In the genomic region with DNA sequence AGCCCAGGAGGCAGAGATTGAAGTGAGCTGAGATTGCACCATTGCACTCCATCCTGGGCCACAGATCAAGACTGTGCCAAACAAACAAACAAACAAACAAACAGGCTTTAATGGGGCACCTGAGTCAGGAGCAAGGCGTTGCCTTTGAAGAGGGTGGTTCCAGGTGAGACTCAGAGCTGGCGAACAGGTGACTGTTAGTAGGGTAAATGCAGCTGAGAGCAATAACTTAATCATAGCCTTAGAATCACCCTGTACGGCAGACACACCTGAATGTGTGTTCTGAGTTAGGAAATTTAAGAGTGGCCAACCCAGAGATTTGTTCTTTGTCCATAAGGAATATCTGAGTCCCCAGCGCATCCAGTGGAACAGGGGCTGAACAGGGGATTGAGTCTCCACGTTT, we compare ENCODE assay signal across 1 cellular context.
TF ChIP-seq lines count a peak whose summit lies in the region.

No MANE protein-coding gene starts in this region.

TF ChIP-seq in WTC11, 78 proteins besides CTCF, POLR2A, EP300 and RAD21 (continued from another document):
- TF ChIP-seq, protein P1, sequence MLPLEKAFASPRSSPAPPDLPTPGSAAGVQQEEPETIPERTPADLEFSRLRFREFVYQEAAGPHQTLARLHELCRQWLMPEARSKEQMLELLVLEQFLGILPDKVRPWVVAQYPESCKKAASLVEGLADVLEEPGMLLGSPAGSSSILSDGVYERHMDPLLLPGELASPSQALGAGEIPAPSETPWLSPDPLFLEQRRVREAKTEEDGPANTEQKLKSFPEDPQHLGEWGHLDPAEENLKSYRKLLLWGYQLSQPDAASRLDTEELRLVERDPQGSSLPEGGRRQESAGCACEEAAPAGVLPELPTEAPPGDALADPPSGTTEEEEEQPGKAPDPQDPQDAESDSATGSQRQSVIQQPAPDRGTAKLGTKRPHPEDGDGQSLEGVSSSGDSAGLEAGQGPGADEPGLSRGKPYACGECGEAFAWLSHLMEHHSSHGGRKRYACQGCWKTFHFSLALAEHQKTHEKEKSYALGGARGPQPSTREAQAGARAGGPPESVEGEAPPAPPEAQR (CRISPR knock-in tag; IDR thresholded peaks at IDR 0.05) = no peak
- TF ChIP-seq TEAD4 (CRISPR knock-in tag; IDR thresholded peaks at IDR 0.05) (no peak), MXD4 (CRISPR knock-in tag; IDR thresholded peaks at IDR 0.05; ENCODE audit: borderline replicate concordance) (no peak), ZNF532 (CRISPR knock-in tag; IDR thresholded peaks at IDR 0.05; ENCODE audit: borderline replicate concordance) (no peak), OVOL2 (CRISPR knock-in tag; IDR thresholded peaks at IDR 0.05; ENCODE audit: borderline replicate concordance) (no peak), KAT7 (CRISPR knock-in tag; IDR thresholded peaks at IDR 0.05; ENCODE audit: borderline replicate concordance) (no peak), NR2C2 (CRISPR knock-in tag; IDR thresholded peaks at IDR 0.05) (no peak), RORB (CRISPR knock-in tag; IDR thresholded peaks at IDR 0.05) (no peak)
- TF ChIP-seq, protein P2, sequence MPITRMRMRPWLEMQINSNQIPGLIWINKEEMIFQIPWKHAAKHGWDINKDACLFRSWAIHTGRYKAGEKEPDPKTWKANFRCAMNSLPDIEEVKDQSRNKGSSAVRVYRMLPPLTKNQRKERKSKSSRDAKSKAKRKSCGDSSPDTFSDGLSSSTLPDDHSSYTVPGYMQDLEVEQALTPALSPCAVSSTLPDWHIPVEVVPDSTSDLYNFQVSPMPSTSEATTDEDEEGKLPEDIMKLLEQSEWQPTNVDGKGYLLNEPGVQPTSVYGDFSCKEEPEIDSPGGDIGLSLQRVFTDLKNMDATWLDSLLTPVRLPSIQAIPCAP (CRISPR knock-in tag; IDR thresholded peaks at IDR 0.05) = no peak
- TF ChIP-seq, protein P3, sequence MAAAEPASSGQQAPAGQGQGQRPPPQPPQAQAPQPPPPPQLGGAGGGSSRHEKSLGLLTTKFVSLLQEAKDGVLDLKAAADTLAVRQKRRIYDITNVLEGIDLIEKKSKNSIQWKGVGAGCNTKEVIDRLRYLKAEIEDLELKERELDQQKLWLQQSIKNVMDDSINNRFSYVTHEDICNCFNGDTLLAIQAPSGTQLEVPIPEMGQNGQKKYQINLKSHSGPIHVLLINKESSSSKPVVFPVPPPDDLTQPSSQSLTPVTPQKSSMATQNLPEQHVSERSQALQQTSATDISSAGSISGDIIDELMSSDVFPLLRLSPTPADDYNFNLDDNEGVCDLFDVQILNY (CRISPR knock-in tag; IDR thresholded peaks at IDR 0.05) = no peak
